ENCODE assay signal across 20 cellular contexts in genomic region chr10:614341-614664, GRCh38.
DNase-seq lines count a peak whose midpoint lies in the region; FAIRE-seq and TF ChIP-seq lines count a peak whose summit lies in the region.
"Had no signal": no experiment of that assay in that cellular context is flagged by ENCODE, and none has a peak within 500 bp of the region (broad histone marks: within the 10 kb centered on the region; RNA-seq: fewer than 3 reads in every experiment).

No MANE protein-coding gene starts in this region.

- peak overlapping the region; percentile 89; the same call in 1 of the 2 replicates for H3K27ac Mint-ChIP-seq in HFFc6
- peak overlapping the region; percentile 88 for H3K27ac Mint-ChIP-seq in mesothelial cell of epicardium
- H3K27ac Mint-ChIP-seq: activated naive CD8-positive, alpha-beta T cell treated with anti-CD3 and anti-CD28 coated beads, Interleukin-2, amount 10 ng/mL, durations not matched to agents 7 days and 5 days; activated T-cell treated with anti-CD3 and anti-CD28 coated beads, Interleukin-2, amount 50 U/mL, for 24 hours; CD8-positive, alpha-beta T cell had no signal

- H3K4me1 Mint-ChIP-seq in HFFc6 (ENCODE audit: low read depth) (peaks cover 80% of the 10 kb centered on the region), mesothelial cell of epicardium (peaks cover 84% of the 10 kb centered on the region)
- H3K4me1 Mint-ChIP-seq: activated naive CD8-positive, alpha-beta T cell treated with anti-CD3 and anti-CD28 coated beads, Interleukin-2, amount 10 ng/mL, durations not matched to agents 7 days and 5 days had no signal

- TF ChIP-seq CTCF in HFFc6 (IDR thresholded peaks at IDR 0.05) (no peak), esophagus muscularis mucosa (IDR thresholded peaks at IDR 0.05) (no peak), mesothelial cell of epicardium (IDR thresholded peaks at IDR 0.05; ENCODE audit: unreplicated experiment) (no peak), D721Med (IDR thresholded peaks at IDR 0.05; ENCODE audit: insufficient read depth, missing control alignments) (no peak)

- no peaks in the 10 kb centered on the region for H3K9me3 ChIP-seq in esophagus muscularis mucosa

- FAIRE-seq in D721Med (lab: Jason Lieb, UNC) = no peak
- FAIRE-seq: urothelium cell line had no signal

- H3K27me3 Mint-ChIP-seq in HFFc6 (ENCODE audit: insufficient read depth) = peaks cover 4% of the 10 kb centered on the region
- no peaks in the 10 kb centered on the region for H3K27me3 Mint-ChIP-seq in mesothelial cell of epicardium (ENCODE audit: low read depth)

- H3K4me1 ChIP-seq in esophagus muscularis mucosa = peaks cover 51 to 97% (median 95%) of the 10 kb centered on the region in 4 donors

- H3K27me3 ChIP-seq in esophagus muscularis mucosa = no peaks in the 10 kb centered on the region

- no peak for DNase-seq in HFFc6
- DNase-seq in esophagus muscularis mucosa (ENCODE audit: extremely low spot score) = no peak
- DNase-seq in mesothelial cell of epicardium (ENCODE audit: low spot score in 2 of 2, unreplicated experiment in 2 of 2) = no peak
- peak; percentile 68 for DNase-seq in superior temporal gyrus (ENCODE audit: extremely low spot score)
- DNase-seq in HUDEP-2 (lab: John Stamatoyannopoulos, UW; ENCODE audit: unreplicated experiment in 76 of 76) = no peak
- no peak for DNase-seq in HK-2 (ENCODE audit: unreplicated experiment)
- DNase-seq in D721Med (ENCODE audit: insufficient read length, low spot score) = no peak
- DNase-seq in HCEC 1CT = no peak
- DNase-seq: activated CD4-positive, alpha-beta T cell treated with anti-CD3 and anti-CD28 coated beads, Interleukin-2, amount 50 U/mL, for 4 hours; activated naive CD8-positive, alpha-beta T cell treated with anti-CD3 and anti-CD28 coated beads, Interleukin-2, amount 10 ng/mL, durations not matched to agents 7 days and 5 days; activated T-cell treated with anti-CD3 and anti-CD28 coated beads, Interleukin-2, amount 50 U/mL, for 24 hours; CD8-positive, alpha-beta T cell; central memory CD4-positive, alpha-beta T cell; KBM-7; NCI-H1092; NCI-H2107; OCI-M1 had no signal

- no peaks in the 10 kb centered on the region for H3K36me3 ChIP-seq in esophagus muscularis mucosa

- intact Hi-C loops in esophagus muscularis mucosa (cut with DNase I) = no loop called here

- no peak for TF ChIP-seq EP300 in esophagus muscularis mucosa (IDR thresholded peaks at IDR 0.05)

- TF ChIP-seq POLR2A in esophagus muscularis mucosa (IDR thresholded peaks at IDR 0.05; ENCODE audit: low read depth) = no peak

- peak overlapping the region; percentile 61 to 69 (median 66) for H3K27ac ChIP-seq in esophagus muscularis mucosa (replicated peaks in 1 of 4)
- H3K27ac ChIP-seq: HL-60, SK-N-MC had no signal

- H3K4me3 ChIP-seq in esophagus muscularis mucosa = no peak overlapping the region
- H3K4me3 ChIP-seq: SK-N-MC had no signal

- H3K36me3 Mint-ChIP-seq in HFFc6 (ENCODE audit: low read depth) = peaks cover 10% of the 10 kb centered on the region; the same call in 1 of the 2 replicates
- H3K36me3 Mint-ChIP-seq in mesothelial cell of epicardium = no peaks in the 10 kb centered on the region
- H3K36me3 Mint-ChIP-seq: activated naive CD8-positive, alpha-beta T cell treated with anti-CD3 and anti-CD28 coated beads, Interleukin-2, amount 10 ng/mL, durations not matched to agents 7 days and 5 days; CD8-positive, alpha-beta T cell had no signal

- no peaks in the 10 kb centered on the region; the same call in 1 of the 2 replicates for H3K9me3 Mint-ChIP-seq in HFFc6
- H3K9me3 Mint-ChIP-seq in mesothelial cell of epicardium = no peaks in the 10 kb centered on the region
- H3K9me3 Mint-ChIP-seq: activated naive CD8-positive, alpha-beta T cell treated with anti-CD3 and anti-CD28 coated beads, Interleukin-2, amount 10 ng/mL, durations not matched to agents 7 days and 5 days; CD8-positive, alpha-beta T cell had no signal

- H3K4me3 Mint-ChIP-seq in HFFc6 (no peak overlapping the region; the same call in 1 of the 2 replicates), mesothelial cell of epicardium (no peak overlapping the region)
- H3K4me3 Mint-ChIP-seq: activated naive CD8-positive, alpha-beta T cell treated with anti-CD3 and anti-CD28 coated beads, Interleukin-2, amount 10 ng/mL, durations not matched to agents 7 days and 5 days; activated T-cell treated with anti-CD3 and anti-CD28 coated beads, Interleukin-2, amount 50 U/mL, for 24 hours; CD8-positive, alpha-beta T cell had no signal

- WGBS in esophagus muscularis mucosa = 73% methylated on average over 2 of the region's 11 CpGs
